ENCODE assay signal across 7 cellular contexts in genomic region chr2:207753688-207754087, GRCh38. TPM values are rescaled to one million over a fixed set of nuclear protein-coding genes. Genes with fewer than 3 reads are reported as not detected.
DNase-seq lines count a peak whose midpoint lies in the region; ATAC-seq, FAIRE-seq and TF ChIP-seq lines count a peak whose summit lies in the region.
"Not testable (repeated sequence)": the region's sequence is repeated elsewhere in the genome, so short reads cannot be mapped to it uniquely, and the experiment has no call there.

No MANE protein-coding gene starts in this region.

- not testable (repeated sequence) for H3K4me3 ChIP-seq in GM23338; HUES48 (ENCODE audit: low read depth, low read length); Panc1 (ENCODE audit: low read depth in 2 of 2, low read length in 2 of 2); dorsolateral prefrontal cortex; keratinocyte (ENCODE audit: control insufficient read depth in 2 of 3, extremely low read depth in 1 of 3, insufficient read depth in 2 of 3, low read depth in 1 of 3, low read length in 3 of 3); neural progenitor cell

- not testable (repeated sequence) for H3K27ac Mint-ChIP-seq in GM23338, neural progenitor cell
- peak overlapping the region; percentile 63 for H3K27ac Mint-ChIP-seq in progenitor cell of endocrine pancreas

- POLR2A ChIA-PET in Panc1 (lab: Charles Lee) = not testable (repeated sequence)

- not testable (repeated sequence) for H3K9me1 ChIP-seq in keratinocyte (ENCODE audit: control insufficient read depth, extremely low read depth, insufficient read depth, low read length)

- not testable (repeated sequence) for DNase-seq in GM23338 (ENCODE audit: low spot score); Panc1 (ENCODE audit: low read depth, low spot score); dorsolateral prefrontal cortex; keratinocyte (ENCODE audit: low read depth, low spot score); neural progenitor cell (ENCODE audit: low spot score); progenitor cell of endocrine pancreas (ENCODE audit: low spot score, unreplicated experiment)

- CTCF ChIA-PET in Panc1 (lab: Charles Lee) = interaction anchor here (0.5 to 0.6 kb wide), 2 partner anchors 38 to 474 kb away, joined by 3 read pairs; no protein-coding TSS in a partner anchor

- H3K4me1 Mint-ChIP-seq in GM23338 (peaks cover 15% of the 10 kb centered on the region), progenitor cell of endocrine pancreas (ENCODE audit: low read depth) (peaks cover 12% of the 10 kb centered on the region)
- H3K4me1 Mint-ChIP-seq in neural progenitor cell = not testable (repeated sequence)

- H3K36me3 ChIP-seq in GM23338 (ENCODE audit: insufficient read depth) (peaks cover 17% of the 10 kb centered on the region), HUES48 (ENCODE audit: control insufficient read depth, insufficient read depth, low read length) (peaks cover 61% of the 10 kb centered on the region), keratinocyte (ENCODE audit: control insufficient read depth in 2 of 2, extremely low read depth in 1 of 2, insufficient read depth in 2 of 2, low read length in 2 of 2) (peaks cover 9 to 13% of the 10 kb centered on the region in 2 experiments), neural progenitor cell (peaks cover 21% of the 10 kb centered on the region)
- H3K36me3 ChIP-seq in Panc1 (ENCODE audit: control insufficient read depth, insufficient read depth, low read length) = not testable (repeated sequence)

- H3K27me3 ChIP-seq in GM23338 (ENCODE audit: insufficient read depth); HUES48 (ENCODE audit: control insufficient read depth, insufficient read depth, low read length); Panc1 (ENCODE audit: control insufficient read depth, insufficient read depth, low read length); dorsolateral prefrontal cortex; keratinocyte (ENCODE audit: control insufficient read depth, extremely low read depth, insufficient read depth, low read length); neural progenitor cell: not testable (repeated sequence)

- not testable (repeated sequence) for H3F3A ChIP-seq in GM23338 (replicated peaks; ENCODE audit: low read depth)
- peaks cover 98% of the 10 kb centered on the region for H3F3A ChIP-seq in neural progenitor cell (ENCODE audit: low read depth)

- H3K9me2 ChIP-seq in GM23338 (ENCODE audit: insufficient read depth) = not testable (repeated sequence)

- peaks cover 14% of the 10 kb centered on the region for H3K27me3 Mint-ChIP-seq in GM23338 (ENCODE audit: insufficient read depth, low read depth, poor library complexity)
- not testable (repeated sequence) for H3K27me3 Mint-ChIP-seq in neural progenitor cell (ENCODE audit: insufficient read depth, low read depth); progenitor cell of endocrine pancreas

- H3K4me3 Mint-ChIP-seq in GM23338; neural progenitor cell; progenitor cell of endocrine pancreas (ENCODE audit: low read depth): not testable (repeated sequence)

- not testable (repeated sequence) for H4K20me1 ChIP-seq in GM23338 (replicated peaks; ENCODE audit: insufficient read depth); keratinocyte (ENCODE audit: control insufficient read depth, extremely low read depth, insufficient read depth, low read length)
- H4K20me1 ChIP-seq in neural progenitor cell (ENCODE audit: low read depth) = peaks cover 69% of the 10 kb centered on the region

- TF ChIP-seq CTCF in GM23338 (conservative IDR thresholded peaks at IDR 0.05; ENCODE audit: low read depth in 2 of 2); Panc1 (IDR thresholded peaks at IDR 0.05); dorsolateral prefrontal cortex (IDR thresholded peaks at IDR 0.05 in 54 of 56, conservative IDR thresholded peaks at IDR 0.05 in 2 of 56; ENCODE audit: low read depth in 1 of 56, partially characterized antibody in 56 of 56); keratinocyte (optimal IDR thresholded peaks at IDR 0.05 in 1 of 3, IDR thresholded peaks at IDR 0.05 in 1 of 3, conservative IDR thresholded peaks at IDR 0.05 in 1 of 3; ENCODE audit: extremely low read depth in 1 of 3, insufficient read depth in 2 of 3, low read length in 3 of 3); neural progenitor cell (IDR thresholded peaks at IDR 0.05); progenitor cell of endocrine pancreas (IDR thresholded peaks at IDR 0.05; ENCODE audit: unreplicated experiment): not testable (repeated sequence)

- peak overlapping the region; percentile 53 for H3K27ac ChIP-seq in GM23338 (ENCODE audit: low read depth)
- H3K27ac ChIP-seq in HUES48 (ENCODE audit: low read depth, low read length) = peak overlapping the region; percentile 17
- not testable (repeated sequence) for H3K27ac ChIP-seq in Panc1 (ENCODE audit: low read length); keratinocyte (ENCODE audit: control insufficient read depth, insufficient read depth, low read length)
- H3K27ac ChIP-seq in dorsolateral prefrontal cortex = peak overlapping the region in 46 of 59 donors; percentile 0 to 79 (median 58)
- peak overlapping the region; percentile 90 for H3K27ac ChIP-seq in neural progenitor cell

- not testable (repeated sequence) for H3K4me2 ChIP-seq in GM23338; keratinocyte (ENCODE audit: control insufficient read depth, extremely low read depth, insufficient read depth, low read depth, low read length); neural progenitor cell

- intact Hi-C loops in Panc1 (cut with micrococcal nuclease; ENCODE audit: unreplicated experiment); dorsolateral prefrontal cortex (cut with DNase I): not testable (repeated sequence)

- H2AFZ ChIP-seq in GM23338; keratinocyte (ENCODE audit: control insufficient read depth, low read length); neural progenitor cell (replicated peaks): not testable (repeated sequence)

- FAIRE-seq in keratinocyte (lab: Jason Lieb, UNC) = peak; percentile 46

- BruUV-seq in Panc1 (replicated peaks; lab: Mats Ljungman, UMichigan) = TSS peak; percentile 77

- not testable (repeated sequence) for H3K79me2 ChIP-seq in GM23338 (replicated peaks; ENCODE audit: insufficient read depth); keratinocyte (ENCODE audit: control insufficient read depth, insufficient read depth, low read length)
- H3K79me2 ChIP-seq in neural progenitor cell (ENCODE audit: low read depth) = peaks cover 41% of the 10 kb centered on the region

- in situ Hi-C loops in Panc1 (cut with HindIII; ENCODE audit: low pct_unique_long_range_greater_than_20kb, low sequenced_read_pairs) = not testable (repeated sequence)

- H3K4me1 ChIP-seq in GM23338 (ENCODE audit: insufficient read depth) = peaks cover 21% of the 10 kb centered on the region
- not testable (repeated sequence) for H3K4me1 ChIP-seq in HUES48 (ENCODE audit: control insufficient read depth, insufficient read depth, low read length); Panc1 (ENCODE audit: control insufficient read depth, insufficient read depth, low read length); keratinocyte (ENCODE audit: control insufficient read depth, extremely low read depth, insufficient read depth, low read length); neural progenitor cell

- H3K36me3 Mint-ChIP-seq in GM23338 (ENCODE audit: low read depth) (peaks cover 37% of the 10 kb centered on the region), progenitor cell of endocrine pancreas (ENCODE audit: insufficient read depth) (peaks cover 11% of the 10 kb centered on the region)
- H3K36me3 Mint-ChIP-seq in neural progenitor cell = not testable (repeated sequence)

- not testable (repeated sequence) for H3K9ac ChIP-seq in HUES48 (ENCODE audit: low read depth, low read length); keratinocyte (ENCODE audit: control insufficient read depth, extremely low read depth, insufficient read depth, low read length); neural progenitor cell

- H3K9me3 ChIP-seq in HUES48 (ENCODE audit: control insufficient read depth, insufficient read depth, low read length); Panc1 (ENCODE audit: control insufficient read depth, insufficient read depth, low read depth, low read length); keratinocyte (ENCODE audit: control insufficient read depth, low read depth, low read length); neural progenitor cell (ENCODE audit: low read depth): not testable (repeated sequence)

- ATAC-seq in GM23338, Panc1: not testable (repeated sequence)

- dilution Hi-C loops in keratinocyte (cut with MboI; ENCODE audit: extremely low pct_ligation_motif_present, low sequenced_read_pairs) = loop anchor here (25.0 kb wide), 1 partner anchor 309 kb away; no protein-coding TSS in a partner anchor

- not testable (repeated sequence) for H3K9me3 Mint-ChIP-seq in GM23338; neural progenitor cell; progenitor cell of endocrine pancreas (ENCODE audit: low read depth)

RNA-seq across cellular contexts. Expression of gene FZD5, which starts 16.0 kb away (rescaled TPM):
- 80.5 and 94.8 TPM in 2 replicates for total RNA-seq in GM23338 (2014; rRNA removed; shearing (Covaris generic))
- polyA plus RNA-seq in GM23338 (2016; fragmentation: Nextera tagmentation; extraction: Ambion mirVana) (28.1 and 32.3 TPM in 2 replicates), keratinocyte (1.6 to 2.4 TPM (median 2.1 TPM) in 3 replicates)
- total RNA-seq in Panc1 (2021; ENCODE audit: unreplicated experiment) (9.4 TPM), dorsolateral prefrontal cortex (10 to 100 TPM in 10 of 120 experiments, 1 to 10 TPM in 110; 2.1 to 17.5 (median 5.0) TPM), neural progenitor cell (ENCODE audit: low replicate concordance) (178 and 240 TPM in 2 replicates), progenitor cell of endocrine pancreas (238 and 247 TPM in 2 replicates)
- 3.9 TPM for polyA plus RNA-seq in Panc1 (2012; ENCODE audit: insufficient read length)
- 1.9 TPM for polyA plus RNA-seq in keratinocyte (2011; ENCODE audit: low read depth)
- 1.6 and 2.0 TPM in 2 replicates for polyA plus RNA-seq in keratinocyte (2011; cell fraction: cytosol; rRNA removed)
- polyA plus RNA-seq in keratinocyte (2011; cell fraction: nucleus; rRNA removed) = 5.8 and 5.9 TPM in 2 replicates
- polyA plus RNA-seq in keratinocyte (2012; ENCODE audit: low replicate concordance) = 2.7 and 3.3 TPM in 2 replicates
- 3.0 to 4.2 TPM (median 3.5 TPM) in 3 replicates for polyA minus RNA-seq in keratinocyte
- 7.1 TPM for polyA minus RNA-seq in keratinocyte (2011; cell fraction: cytosol; rRNA and poly(A)+ RNA removed)
- 10.4 and 13.7 TPM in 2 replicates for polyA minus RNA-seq in keratinocyte (2011; cell fraction: nucleus; rRNA and poly(A)+ RNA removed)

RNA-seq across cellular contexts. Expression of gene CCNYL1, which starts 42.2 kb away (rescaled TPM):
- 32.1 and 35.1 TPM in 2 replicates for total RNA-seq in GM23338 (2014; rRNA removed; shearing (Covaris generic))
- polyA plus RNA-seq in GM23338 (2016; fragmentation: Nextera tagmentation; extraction: Ambion mirVana) (19.6 and 20.8 TPM in 2 replicates), keratinocyte (15.5 to 29.9 TPM (median 19.4 TPM) in 3 replicates)
- total RNA-seq in Panc1 (2021; ENCODE audit: unreplicated experiment) (31.4 TPM), dorsolateral prefrontal cortex (10 to 100 TPM in 119 of 120 experiments, 1 to 10 TPM in 1; 9.6 to 27.4 (median 16.3) TPM), neural progenitor cell (ENCODE audit: low replicate concordance) (15.0 and 22.0 TPM in 2 replicates), progenitor cell of endocrine pancreas (18.8 and 25.4 TPM in 2 replicates)
- polyA plus RNA-seq in Panc1 (2012; ENCODE audit: insufficient read length) = 18.4 TPM
- polyA plus RNA-seq in keratinocyte (2011; ENCODE audit: low read depth) = 4.8 TPM
- 18.3 and 41.5 TPM in 2 replicates for polyA plus RNA-seq in keratinocyte (2011; cell fraction: cytosol; rRNA removed)
- polyA plus RNA-seq in keratinocyte (2011; cell fraction: nucleus; rRNA removed) = 18.6 and 20.0 TPM in 2 replicates
- polyA plus RNA-seq in keratinocyte (2012; ENCODE audit: low replicate concordance) = 7.9 and 24.3 TPM in 2 replicates
- 4.0 to 27.5 TPM (median 15.9 TPM) in 3 replicates for polyA minus RNA-seq in keratinocyte
- 22.3 TPM for polyA minus RNA-seq in keratinocyte (2011; cell fraction: cytosol; rRNA and poly(A)+ RNA removed)
- 8.4 and 16.0 TPM in 2 replicates for polyA minus RNA-seq in keratinocyte (2011; cell fraction: nucleus; rRNA and poly(A)+ RNA removed)
